ENCODE assay signal across 8 cellular contexts in the genomic region with DNA sequence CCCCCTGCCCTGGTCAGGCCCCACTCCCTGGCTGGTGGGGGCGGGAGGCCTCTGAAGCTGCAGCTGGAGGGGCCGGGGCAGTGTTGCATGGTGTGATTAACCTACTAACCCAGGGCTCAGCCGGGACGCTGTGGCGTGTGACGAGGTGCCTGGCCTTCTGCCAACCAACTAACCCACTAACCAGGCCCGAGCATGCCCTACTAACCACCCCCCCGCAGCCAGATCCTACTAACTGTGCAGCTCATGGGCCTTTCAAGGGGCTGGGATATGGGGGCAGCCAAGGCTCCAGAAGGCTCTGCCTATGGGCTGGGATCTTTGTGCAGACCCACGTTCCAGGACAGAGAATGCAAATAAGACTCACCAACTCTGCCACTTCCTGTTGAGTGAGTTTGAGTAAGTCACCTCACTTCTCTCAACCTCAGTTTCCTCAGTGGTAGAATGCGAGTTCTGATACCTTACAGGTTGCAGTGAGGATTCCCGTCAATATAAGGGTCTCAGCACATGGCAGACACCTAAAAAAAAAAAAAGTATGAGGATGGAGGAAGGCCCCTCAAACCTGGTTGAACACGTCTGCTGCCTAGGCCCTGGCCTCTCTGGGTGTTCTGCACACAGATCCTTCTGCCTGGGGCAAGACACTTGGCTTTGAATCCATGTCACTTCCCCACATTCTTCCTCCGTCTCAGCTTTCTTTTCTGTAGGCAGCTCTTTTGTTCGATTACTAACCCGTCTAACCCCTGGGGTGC. TPM values are rescaled to one million over a fixed set of nuclear protein-coding genes. Genes with fewer than 3 reads are reported as not detected.
DNase-seq lines count a peak whose midpoint lies in the region; ATAC-seq, FAIRE-seq and TF ChIP-seq lines count a peak whose summit lies in the region.

No MANE protein-coding gene starts in this region.

- intact Hi-C loops in endothelial cell of umbilical vein (cut with micrococcal nuclease): loop anchor here (5.0 to 10.0 kb wide), 3 partner anchors 61 to 753 kb away; no protein-coding TSS in a partner anchor

- H3K36me3 ChIP-seq in endothelial cell of umbilical vein (ENCODE audit: control insufficient read depth in 2 of 2, extremely low read depth in 1 of 2, insufficient read depth in 2 of 2, low read length in 2 of 2): no peaks in the 10 kb centered on the region
- H3K36me3 ChIP-seq in skeletal muscle tissue (ENCODE audit: control insufficient read depth in 3 of 3, insufficient read depth in 3 of 3, low read length in 3 of 3): no peaks in the 10 kb centered on the region

- H3K79me2 ChIP-seq in endothelial cell of umbilical vein (ENCODE audit: control insufficient read depth, insufficient read depth, low read length): peaks cover 17% of the 10 kb centered on the region

- no peak overlapping the region for H3K9ac ChIP-seq in endothelial cell of umbilical vein (replicated peaks; ENCODE audit: extremely low read depth, insufficient read depth, low read length)
- no peak overlapping the region for H3K9ac ChIP-seq in skeletal muscle tissue (ENCODE audit: low read depth in 1 of 3, low read length in 3 of 3)

- CTCF ChIA-PET in endothelial cell of umbilical vein (lab: Charles Lee): interaction anchor here (0.7 kb wide), 1 partner anchor 240 kb away, joined by 3 read pairs; no protein-coding TSS in a partner anchor

- H3K4me3 ChIP-seq in endothelial cell of umbilical vein (replicated peaks in 1 of 3; ENCODE audit: insufficient read depth in 1 of 3, low read depth in 1 of 3, low read length in 3 of 3) (no peak overlapping the region), skeletal muscle tissue (ENCODE audit: low read length in 3 of 3) (no peak overlapping the region)

- TF ChIP-seq CTCF in endothelial cell of umbilical vein (IDR thresholded peaks at IDR 0.05; ENCODE audit: extremely low read depth in 1 of 2, insufficient read depth in 1 of 2, low read depth in 1 of 2, low read length in 2 of 2): no peak

- DNase-seq in Caki2 (ENCODE audit: low read depth): peak; percentile 74
- peak; percentile 72 to 81 for DNase-seq in activated CD4-positive, alpha-beta T cell treated with anti-CD3 and anti-CD28 coated beads, Interleukin-2, amount 50 U/mL, for 48 hours
- DNase-seq in endothelial cell of umbilical vein (ENCODE audit: low read depth, low spot score): no peak
- no peak for DNase-seq in A172 (ENCODE audit: low spot score)
- DNase-seq in HuH-7.5 (ENCODE audit: low spot score): no peak

- no peaks in the 10 kb centered on the region for H4K20me1 ChIP-seq in endothelial cell of umbilical vein (replicated peaks; ENCODE audit: control insufficient read depth, extremely low read depth, insufficient read depth, low read length)

- H3K27me3 ChIP-seq in endothelial cell of umbilical vein (ENCODE audit: control insufficient read depth in 2 of 2, insufficient read depth in 2 of 2, low read length in 2 of 2): peaks cover 0 to 2% of the 10 kb centered on the region in 2 experiments
- peaks cover 0 to 11% (median 0%) of the 10 kb centered on the region in 3 donors for H3K27me3 ChIP-seq in skeletal muscle tissue (ENCODE audit: control insufficient read depth in 3 of 3, insufficient read depth in 3 of 3, low read length in 3 of 3)

- POLR2A ChIA-PET in endothelial cell of umbilical vein (lab: Charles Lee): no interaction called here

- H2AFZ ChIP-seq in endothelial cell of umbilical vein (ENCODE audit: low read depth, low read length): peak overlapping the region; percentile 87

- H3K9me3 ChIP-seq in endothelial cell of umbilical vein (replicated peaks; ENCODE audit: control insufficient read depth, insufficient read depth, low read length) (no peaks in the 10 kb centered on the region), skeletal muscle tissue (ENCODE audit: control insufficient read depth in 3 of 3, low read length in 3 of 3) (no peaks in the 10 kb centered on the region)

- peaks cover 21% of the 10 kb centered on the region for H3K4me1 ChIP-seq in endothelial cell of umbilical vein (ENCODE audit: control insufficient read depth, extremely low read depth, insufficient read depth, low read length)
- peaks cover 27 to 33% (median 30%) of the 10 kb centered on the region in 3 donors for H3K4me1 ChIP-seq in skeletal muscle tissue (ENCODE audit: control insufficient read depth in 3 of 3, insufficient read depth in 3 of 3, low read length in 3 of 3)

- no peak for TF ChIP-seq POLR2A in endothelial cell of umbilical vein (IDR thresholded peaks at IDR 0.05; ENCODE audit: low read depth, low read length)

- H3K27ac ChIP-seq in endothelial cell of umbilical vein (ENCODE audit: insufficient read depth, low read depth, low read length) (no peak overlapping the region), skeletal muscle tissue (ENCODE audit: low read depth, low read length) (peak overlapping the region; percentile 97)

- H3K9me1 ChIP-seq in endothelial cell of umbilical vein (replicated peaks; ENCODE audit: control insufficient read depth, extremely low read depth, insufficient read depth, low read length): no peaks in the 10 kb centered on the region

- no peak overlapping the region for H3K4me2 ChIP-seq in endothelial cell of umbilical vein (ENCODE audit: insufficient read depth, low read length)

- dilution Hi-C loops in endothelial cell of umbilical vein (cut with MboI; ENCODE audit: extremely low pct_ligation_motif_present, low sequenced_read_pairs): no loop called here

- FAIRE-seq in endothelial cell of umbilical vein (lab: Jason Lieb, UNC): no peak

- in situ Hi-C loops in Caki2 (cut with HindIII; ENCODE audit: low pct_unique_long_range_greater_than_20kb, low sequenced_read_pairs): no loop called here

- no TSS peak for BruUV-seq in endothelial cell of umbilical vein (replicated peaks; lab: Mats Ljungman, UMichigan)

- ATAC-seq in HG03175 (IDR thresholded peaks at IDR 0.05; ENCODE audit: unreplicated experiment): peak; percentile 30
- ATAC-seq in HG03025 (IDR thresholded peaks at IDR 0.05; ENCODE audit: low FRiP score, unreplicated experiment): no peak

TF ChIP-seq in endothelial cell of umbilical vein, 7 proteins besides CTCF, POLR2A, EP300 and RAD21:
- TF ChIP-seq JUN (IDR thresholded peaks at IDR 0.05; ENCODE audit: borderline replicate concordance, insufficient read depth, insufficient read length, low read depth): no peak
- TF ChIP-seq POLR2AphosphoS5 (IDR thresholded peaks at IDR 0.05; ENCODE audit: insufficient read depth, low read depth, low read length): no peak
- TF ChIP-seq MYC (IDR thresholded peaks at IDR 0.05; ENCODE audit: low read depth, low read length): no peak
- no peak for TF ChIP-seq FOS (IDR thresholded peaks at IDR 0.05; ENCODE audit: borderline replicate concordance, insufficient read depth, low read length)
- TF ChIP-seq, protein P1, sequence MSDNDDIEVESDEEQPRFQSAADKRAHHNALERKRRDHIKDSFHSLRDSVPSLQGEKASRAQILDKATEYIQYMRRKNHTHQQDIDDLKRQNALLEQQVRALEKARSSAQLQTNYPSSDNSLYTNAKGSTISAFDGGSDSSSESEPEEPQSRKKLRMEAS (IDR thresholded peaks at IDR 0.05; ENCODE audit: insufficient read depth, insufficient read length): no peak
- no peak for TF ChIP-seq EZH2 (IDR thresholded peaks at IDR 0.05; ENCODE audit: borderline replicate concordance, low read depth, low read length, severe bottlenecking)
- no peak for TF ChIP-seq GATA2 (IDR thresholded peaks at IDR 0.05; ENCODE audit: insufficient read depth, insufficient read length, low read depth, low read length)
TF ChIP-seq in endothelial cell of umbilical vein: peak in this region for 0.

RNA-seq across cellular contexts. Expression of a gene that starts 14.1 kb away (rescaled TPM):
- total RNA-seq in Caki2 (2014; rRNA removed; shearing (Covaris generic); ENCODE audit: low replicate concordance): 0.20 TPM in 1 of 2 replicates, not detected in the other
- total RNA-seq in endothelial cell of umbilical vein (0.53 and 0.80 TPM in 2 replicates), skeletal muscle tissue (0.52 TPM)
- polyA plus RNA-seq in endothelial cell of umbilical vein: 0.03 and 0.05 TPM in 2 replicates
- polyA plus RNA-seq in endothelial cell of umbilical vein (2011; cell fraction: cytosol; rRNA removed): 0.03 and 0.06 TPM in 2 replicates
- 0.51 and 0.70 TPM in 2 replicates for polyA plus RNA-seq in endothelial cell of umbilical vein (2011; cell fraction: nucleus; rRNA removed)
- polyA plus RNA-seq in endothelial cell of umbilical vein (2012): 0.04 and 0.07 TPM in 2 replicates
- polyA minus RNA-seq in endothelial cell of umbilical vein: 0.46 and 0.81 TPM in 2 replicates
- not detected for polyA minus RNA-seq in endothelial cell of umbilical vein (2011; cell fraction: cytosol; rRNA and poly(A)+ RNA removed)
- polyA minus RNA-seq in endothelial cell of umbilical vein (2011; cell fraction: nucleus; rRNA and poly(A)+ RNA removed): 1.3 and 2.0 TPM in 2 replicates
- 1.9 and 2.2 TPM in 2 replicates for total RNA-seq in A172 (2014; rRNA removed; shearing (Covaris generic))

RNA-seq across cellular contexts. Expression of a gene that starts 49.7 kb away (rescaled TPM):
- not detected in 2 replicates for total RNA-seq in Caki2 (2014; rRNA removed; shearing (Covaris generic); ENCODE audit: low replicate concordance)
- total RNA-seq in endothelial cell of umbilical vein: not detected in 2 replicates
- polyA plus RNA-seq in endothelial cell of umbilical vein: not detected in 2 replicates
- not detected in 2 replicates for polyA plus RNA-seq in endothelial cell of umbilical vein (2011; cell fraction: cytosol; rRNA removed)
- polyA plus RNA-seq in endothelial cell of umbilical vein (2011; cell fraction: nucleus; rRNA removed): not detected in 2 replicates
- not detected in 2 replicates for polyA plus RNA-seq in endothelial cell of umbilical vein (2012)
- not detected in 2 replicates for polyA minus RNA-seq in endothelial cell of umbilical vein
- not detected for polyA minus RNA-seq in endothelial cell of umbilical vein (2011; cell fraction: cytosol; rRNA and poly(A)+ RNA removed)
- not detected in 2 replicates for polyA minus RNA-seq in endothelial cell of umbilical vein (2011; cell fraction: nucleus; rRNA and poly(A)+ RNA removed)
- not detected for total RNA-seq in skeletal muscle tissue
- not detected in 2 replicates for total RNA-seq in A172 (2014; rRNA removed; shearing (Covaris generic))

RNA-seq across cellular contexts. Expression of a gene that starts 53.7 kb away (rescaled TPM):
- total RNA-seq in Caki2 (2014; rRNA removed; shearing (Covaris generic); ENCODE audit: low replicate concordance): not detected in 2 replicates
- total RNA-seq in endothelial cell of umbilical vein (not detected in 2 replicates), skeletal muscle tissue (1.0 TPM)
- polyA plus RNA-seq in endothelial cell of umbilical vein: not detected in 2 replicates
- polyA plus RNA-seq in endothelial cell of umbilical vein (2011; cell fraction: cytosol; rRNA removed): not detected in 2 replicates
- polyA plus RNA-seq in endothelial cell of umbilical vein (2011; cell fraction: nucleus; rRNA removed): not detected in 2 replicates
- not detected in 2 replicates for polyA plus RNA-seq in endothelial cell of umbilical vein (2012)
- not detected in 2 replicates for polyA minus RNA-seq in endothelial cell of umbilical vein
- polyA minus RNA-seq in endothelial cell of umbilical vein (2011; cell fraction: cytosol; rRNA and poly(A)+ RNA removed): not detected
- not detected in 2 replicates for polyA minus RNA-seq in endothelial cell of umbilical vein (2011; cell fraction: nucleus; rRNA and poly(A)+ RNA removed)
- not detected in 2 replicates for total RNA-seq in A172 (2014; rRNA removed; shearing (Covaris generic))

Comparison
In these comparisons a context has a peak if more than half of its experiments do, and no peak if none do; other contexts are left out.
1. DNase-seq: peak in Caki2 (single experiment) and activated CD4-positive, alpha-beta T cell treated with anti-CD3 and anti-CD28 coated beads, Interleukin-2, amount 50 U/mL, for 48 hours (2 of 2); none in endothelial cell of umbilical vein (single experiment), A172 (single experiment) and HuH-7.5 (single experiment).